11 cellular contexts compared by ENCODE assay signal in the genomic region with DNA sequence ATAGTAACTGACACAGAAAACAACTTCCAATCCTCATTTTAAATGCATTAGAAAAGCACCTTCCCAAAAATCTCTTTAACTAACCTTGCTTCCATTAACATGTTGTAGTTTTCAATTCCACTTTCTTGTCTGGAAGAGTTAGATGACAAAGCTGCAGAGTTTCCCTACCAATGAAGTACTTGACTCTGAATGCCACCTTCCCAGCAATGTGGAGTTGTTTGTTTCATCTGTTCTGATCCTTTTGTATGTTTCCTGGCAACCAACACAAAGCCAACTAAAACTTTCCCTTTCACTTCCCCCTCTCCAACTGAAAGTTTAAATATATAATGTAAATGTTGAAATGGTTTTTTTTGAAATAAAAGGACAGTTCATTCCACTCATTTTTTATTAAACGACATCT. TPM values are rescaled to one million over a fixed set of nuclear protein-coding genes. Genes with fewer than 3 reads are reported as not detected.
DNase-seq lines count a peak whose midpoint lies in the region; ATAC-seq and TF ChIP-seq lines count a peak whose summit lies in the region.
"Had no signal": no experiment of that assay in that cellular context is flagged by ENCODE, and none has a peak within 500 bp of the region (broad histone marks: within the 10 kb centered on the region; RNA-seq: fewer than 3 reads in every experiment).

A gene (minus strand): TSS at position 193 of the 400 bp plus-strand sequence. CDS start 517 bp downstream, outside the sequence.

- peaks cover 12% of the 10 kb centered on the region for H3K4me1 Mint-ChIP-seq in central memory CD8-positive, alpha-beta T cell

- no peak for DNase-seq in central memory CD8-positive, alpha-beta T cell (ENCODE audit: low spot score in 2 of 2)
- DNase-seq in testis = no peak
- DNase-seq in foreskin fibroblast = no peak
- no peak for DNase-seq in omental fat pad (ENCODE audit: low spot score)
- DNase-seq in MG63 = no peak
- DNase-seq: activated CD4-positive, alpha-beta memory T cell treated with anti-CD3 and anti-CD28 coated beads for 36 hours; effector CD8-positive, alpha-beta T cell; NCI-H2029 had no signal

- ATAC-seq in GM18870 (IDR thresholded peaks at IDR 0.05; ENCODE audit: unreplicated experiment) = peak; percentile 49
- no peak for ATAC-seq in central memory CD8-positive, alpha-beta T cell (replicated peaks; ENCODE audit: extremely low read depth, poor library complexity, severe bottlenecking)
- ATAC-seq in omental fat pad (ENCODE audit: low FRiP score) = no peak

- H3K27ac ChIP-seq in HUES6 (ENCODE audit: low read depth, low read length) = peak within 1 kb of the TSS; percentile 79
- H3K27ac ChIP-seq in muscle layer of duodenum (ENCODE audit: low read length) = peak within 1 kb of the TSS; percentile 49
- no peak within 1 kb of the TSS for H3K27ac ChIP-seq in testis

- WGBS in testis, 2 donors = 78 to 80% methylated on average over 1 of the region's 1 CpG

- H3K36me3 ChIP-seq in HUES6 (ENCODE audit: control insufficient read depth, insufficient read depth, low read length) = no peaks in the 10 kb centered on the region
- no peaks in the 10 kb centered on the region for H3K36me3 ChIP-seq in muscle layer of duodenum (ENCODE audit: control insufficient read depth in 1 of 2, insufficient read depth in 2 of 2, low read length in 2 of 2)
- H3K36me3 ChIP-seq in testis (ENCODE audit: low read depth, missing control alignments) = no peaks in the 10 kb centered on the region
- H3K36me3 ChIP-seq in MG63 = no peaks in the 10 kb centered on the region

- H3K9ac ChIP-seq in HUES6 (ENCODE audit: low read length) = peak within 1 kb of the TSS; percentile 61

- H3K4me3 Mint-ChIP-seq in central memory CD8-positive, alpha-beta T cell = no peak within 1 kb of the TSS
- H3K4me3 Mint-ChIP-seq: activated CD4-positive, alpha-beta memory T cell treated with anti-CD3 and anti-CD28 coated beads for 36 hours had no signal

- H3K27ac Mint-ChIP-seq in central memory CD8-positive, alpha-beta T cell (ENCODE audit: low read depth) = peak within 1 kb of the TSS; percentile 6
- H3K27ac Mint-ChIP-seq: activated CD4-positive, alpha-beta memory T cell treated with anti-CD3 and anti-CD28 coated beads for 36 hours had no signal

- intact Hi-C loops in testis (cut with DNase I; ENCODE audit: low total_unique reads) = no loop called here

- H3K27me3 ChIP-seq in HUES6 (ENCODE audit: control insufficient read depth, insufficient read depth, low read length) = no peaks in the 10 kb centered on the region
- H3K27me3 ChIP-seq in muscle layer of duodenum (ENCODE audit: low read depth, low read length) = no peaks in the 10 kb centered on the region
- no peaks in the 10 kb centered on the region for H3K27me3 ChIP-seq in testis
- no peaks in the 10 kb centered on the region for H3K27me3 ChIP-seq in MG63

- peak within 1 kb of the TSS; percentile 28 for H3K4me3 ChIP-seq in HUES6 (ENCODE audit: low read depth, low read length)
- peak within 1 kb of the TSS; percentile 23 to 40 for H3K4me3 ChIP-seq in muscle layer of duodenum (ENCODE audit: low read depth in 1 of 2, low read length in 2 of 2)
- H3K4me3 ChIP-seq in testis = no peak within 1 kb of the TSS
- no peak within 1 kb of the TSS for H3K4me3 ChIP-seq in foreskin fibroblast (ENCODE audit: low read depth in 1 of 2, low read length in 2 of 2)
- H3K4me3 ChIP-seq in MG63 = no peak within 1 kb of the TSS

- H3K4me1 ChIP-seq in HUES6 (ENCODE audit: control insufficient read depth, insufficient read depth, low read length) = peaks cover 22% of the 10 kb centered on the region
- H3K4me1 ChIP-seq in muscle layer of duodenum (ENCODE audit: control insufficient read depth in 1 of 2, insufficient read depth in 2 of 2, low read length in 2 of 2) = peaks cover 0 to 5% of the 10 kb centered on the region in 2 donors
- H3K4me1 ChIP-seq in testis = no peaks in the 10 kb centered on the region

- no peak for TF ChIP-seq POLR2A in testis (IDR thresholded peaks at IDR 0.05)

- no peaks in the 10 kb centered on the region for H3K9me3 Mint-ChIP-seq in central memory CD8-positive, alpha-beta T cell
- H3K9me3 Mint-ChIP-seq: activated CD4-positive, alpha-beta memory T cell treated with anti-CD3 and anti-CD28 coated beads for 36 hours had no signal

- no peaks in the 10 kb centered on the region for H3K9me3 ChIP-seq in HUES6 (ENCODE audit: control insufficient read depth, insufficient read depth, low read depth, low read length)
- H3K9me3 ChIP-seq in muscle layer of duodenum (ENCODE audit: control insufficient read depth in 1 of 2, low read length in 2 of 2) = peaks cover 0 to 2% of the 10 kb centered on the region in 2 donors
- H3K9me3 ChIP-seq in testis = no peaks in the 10 kb centered on the region
- H3K9me3 ChIP-seq in MG63 = no peaks in the 10 kb centered on the region

- no peaks in the 10 kb centered on the region for H3K36me3 Mint-ChIP-seq in central memory CD8-positive, alpha-beta T cell (ENCODE audit: insufficient read depth)
- H3K36me3 Mint-ChIP-seq: activated CD4-positive, alpha-beta memory T cell treated with anti-CD3 and anti-CD28 coated beads for 36 hours had no signal

- H3K27me3 Mint-ChIP-seq in central memory CD8-positive, alpha-beta T cell = peaks cover 19% of the 10 kb centered on the region
- H3K27me3 Mint-ChIP-seq: activated CD4-positive, alpha-beta memory T cell treated with anti-CD3 and anti-CD28 coated beads for 36 hours had no signal

- TF ChIP-seq CTCF in testis (IDR thresholded peaks at IDR 0.05) = no peak
- no peak for TF ChIP-seq CTCF in foreskin fibroblast (IDR thresholded peaks at IDR 0.05; ENCODE audit: low read depth, low read length)
- TF ChIP-seq CTCF in omental fat pad (IDR thresholded peaks at IDR 0.05) = no peak

RNA-seq across cellular contexts. Expression of the gene that starts here (rescaled TPM):
- total RNA-seq in testis (under 1 TPM; 0.55 to 0.93 TPM), omental fat pad (1 to 10 TPM in 2 of 4 donors, under 1 TPM in 2; 0.31 to 3.2 (median 1.0) TPM)
- 0.83 TPM for polyA plus RNA-seq in testis (ENCODE audit: insufficient read depth, low read depth, low replicate concordance)
- total RNA-seq in MG63 (2014; rRNA removed; shearing (Covaris generic); ENCODE audit: low replicate concordance) = not detected in 2 replicates
- total RNA-seq: activated CD4-positive, alpha-beta memory T cell treated with anti-CD3 and anti-CD28 coated beads for 36 hours had no signal

Comparison
In these comparisons a context has a peak if more than half of its experiments do, and no peak if none do; other contexts are left out.
1. H3K27ac ChIP-seq: peak in HUES6 (single experiment) and muscle layer of duodenum (single experiment); none in testis (0 of 2).
2. H3K4me3 ChIP-seq: peak in HUES6 (single experiment) and muscle layer of duodenum (2 of 2); none in testis (0 of 2), foreskin fibroblast (0 of 2) and MG63 (single experiment).